13 cellular contexts compared by ENCODE assay signal in the genomic region with DNA sequence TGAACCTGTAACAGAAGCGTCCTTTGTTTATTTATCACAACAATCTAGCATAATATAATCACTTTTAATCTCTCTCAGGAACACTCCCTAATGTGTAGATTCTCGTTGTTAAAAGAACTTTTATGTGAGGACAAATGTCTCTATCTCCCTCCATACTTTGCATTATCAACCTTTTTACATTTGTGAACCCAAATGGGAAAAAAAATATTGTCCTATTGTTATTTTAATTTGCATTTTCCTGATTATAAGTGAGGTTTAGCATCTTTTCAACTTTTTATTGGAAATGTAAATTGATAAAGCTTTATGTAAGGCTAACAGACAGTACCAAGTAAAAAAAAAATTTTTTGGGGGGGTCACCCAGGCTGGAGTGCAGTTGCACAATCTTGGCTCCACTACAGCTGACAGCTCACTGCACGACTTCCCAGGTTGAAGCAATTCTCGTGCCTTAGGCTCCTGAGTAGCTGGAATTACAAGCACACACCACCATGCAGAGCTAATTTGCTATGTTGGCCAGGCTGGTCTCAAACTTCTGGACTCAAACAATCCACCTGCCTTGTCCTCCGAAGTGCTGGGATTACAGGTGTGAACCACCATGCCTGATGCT. TPM values are rescaled to one million over a fixed set of nuclear protein-coding genes. Genes with fewer than 3 reads are reported as not detected.
DNase-seq lines count a peak whose midpoint lies in the region; ATAC-seq, FAIRE-seq and TF ChIP-seq lines count a peak whose summit lies in the region.
"Had no signal": no experiment of that assay in that cellular context is flagged by ENCODE, and none has a peak within 500 bp of the region (broad histone marks: within the 10 kb centered on the region; RNA-seq: fewer than 3 reads in every experiment).

No MANE protein-coding gene starts in this region.

- POLR2A ChIA-PET in AG04449 (lab: Yijun Ruan, JAX): no interaction called here

- H3K4me1 Mint-ChIP-seq in endodermal cell: peaks cover 15% of the 10 kb centered on the region
- peaks cover 65% of the 10 kb centered on the region for H3K4me1 Mint-ChIP-seq in activated naive CD8-positive, alpha-beta T cell treated with anti-CD3 and anti-CD28 coated beads, Interleukin-2, amount 50 U/mL, for 24 hours

- H3K36me3 ChIP-seq in bronchial epithelial cell (ENCODE audit: control insufficient read depth, insufficient read depth, low read length): no peaks in the 10 kb centered on the region
- H3K36me3 ChIP-seq in endodermal cell (ENCODE audit: control insufficient read depth, insufficient read depth, low read length): no peaks in the 10 kb centered on the region

- 48 to 53% methylated on average over 5 of the region's 5 CpGs for WGBS in lower leg skin, 2 donors
- 92 to 100% methylated on average over 4 to 5 of the region's 5 CpGs for WGBS in endodermal cell (ENCODE audit: insufficient coverage in 1 of 2, insufficient read length in 1 of 2), 2 experiments

- H3K27me3 Mint-ChIP-seq in endodermal cell (ENCODE audit: insufficient read depth): no peaks in the 10 kb centered on the region
- H3K27me3 Mint-ChIP-seq in activated naive CD8-positive, alpha-beta T cell treated with anti-CD3 and anti-CD28 coated beads, Interleukin-2, amount 50 U/mL, for 24 hours: no peaks in the 10 kb centered on the region
- H3K27me3 Mint-ChIP-seq: naive B cell had no signal

- no peak overlapping the region for H3K27ac ChIP-seq in endodermal cell (ENCODE audit: low read depth, low read length)
- H3K27ac ChIP-seq: VCaP had no signal

- no peak for ATAC-seq in GM18498 (IDR thresholded peaks at IDR 0.05; ENCODE audit: unreplicated experiment)
- ATAC-seq in activated naive CD8-positive, alpha-beta T cell treated with anti-CD3 and anti-CD28 coated beads, Interleukin-2, amount 50 U/mL, for 24 hours: no peak

- no peak for FAIRE-seq in bronchial epithelial cell (lab: Jason Lieb, UNC)

- no peaks in the 10 kb centered on the region for H3K27me3 ChIP-seq in bronchial epithelial cell (ENCODE audit: control insufficient read depth, insufficient read depth, low read length)
- H3K27me3 ChIP-seq in endodermal cell (ENCODE audit: control insufficient read depth, insufficient read depth, low read length, poor library complexity, severe bottlenecking): no peaks in the 10 kb centered on the region

- H3K9ac ChIP-seq in endodermal cell (ENCODE audit: extremely low read depth, low read length, poor library complexity, severe bottlenecking): no peak overlapping the region

- H3K9me3 Mint-ChIP-seq in endodermal cell: peaks cover 3% of the 10 kb centered on the region
- no peaks in the 10 kb centered on the region for H3K9me3 Mint-ChIP-seq in activated naive CD8-positive, alpha-beta T cell treated with anti-CD3 and anti-CD28 coated beads, Interleukin-2, amount 50 U/mL, for 24 hours
- H3K9me3 Mint-ChIP-seq: naive B cell had no signal

- no peak overlapping the region for H3K27ac Mint-ChIP-seq in endodermal cell
- H3K27ac Mint-ChIP-seq in activated naive CD8-positive, alpha-beta T cell treated with anti-CD3 and anti-CD28 coated beads, Interleukin-2, amount 50 U/mL, for 24 hours: no peak overlapping the region

- peaks cover 7% of the 10 kb centered on the region for H3K9me3 ChIP-seq in endodermal cell (ENCODE audit: control insufficient read depth, low read length)

- intact Hi-C loops in lower leg skin (cut with DNase I; ENCODE audit: low total_unique reads): no loop called here

- CTCF ChIA-PET in AG04449 (lab: Yijun Ruan, JAX): interaction anchor here (0.7 to 4.2 kb wide), 19 partner anchors 7 to 290 kb away, joined by 3 to 26 read pairs (median 4); no protein-coding TSS in a partner anchor

- H3K4me3 Mint-ChIP-seq in endodermal cell: no peak overlapping the region
- H3K4me3 Mint-ChIP-seq in activated naive CD8-positive, alpha-beta T cell treated with anti-CD3 and anti-CD28 coated beads, Interleukin-2, amount 50 U/mL, for 24 hours: no peak overlapping the region

- H3K36me3 Mint-ChIP-seq in endodermal cell (ENCODE audit: low read depth): peaks cover 3% of the 10 kb centered on the region
- no peaks in the 10 kb centered on the region for H3K36me3 Mint-ChIP-seq in activated naive CD8-positive, alpha-beta T cell treated with anti-CD3 and anti-CD28 coated beads, Interleukin-2, amount 50 U/mL, for 24 hours (ENCODE audit: low read depth)
- H3K36me3 Mint-ChIP-seq: naive B cell had no signal

- DNase-seq in AG04449 (ENCODE audit: low read depth, low spot score) (peak; percentile 28), LHCN-M2 (ENCODE audit: low read depth) (peak; percentile 19), bronchial epithelial cell (ENCODE audit: low read depth) (peak; percentile 69), lower leg skin (ENCODE audit: low spot score in 2 of 2) (peak; percentile 34 to 85), endodermal cell (no peak), mesenteric fat pad (ENCODE audit: low spot score) (no peak)
- DNase-seq in activated naive CD8-positive, alpha-beta T cell treated with anti-CD3 and anti-CD28 coated beads, Interleukin-2, amount 50 U/mL, for 24 hours: no peak
- DNase-seq: MM.1S, naive B cell, NCI-H446 treated with DMSO at 0.1 percent for 48 hours had no signal

- TF ChIP-seq CTCF in AG04449 (IDR thresholded peaks at IDR 0.05; ENCODE audit: insufficient read depth, low read length, missing control alignments) (no peak), bronchial epithelial cell (IDR thresholded peaks at IDR 0.05; ENCODE audit: insufficient read depth, low read length, severe bottlenecking) (no peak), lower leg skin (IDR thresholded peaks at IDR 0.05) (no peak), endodermal cell (conservative IDR thresholded peaks at IDR 0.05) (no peak)

- H3K4me3 ChIP-seq in AG04449 (ENCODE audit: low read depth, low read length) (no peak overlapping the region), bronchial epithelial cell (ENCODE audit: low read depth, low read length) (no peak overlapping the region), lower leg skin (ENCODE audit: low read depth, poor library complexity, severe bottlenecking) (no peak overlapping the region), endodermal cell (ENCODE audit: low read length) (no peak overlapping the region)
- H3K4me3 ChIP-seq: smooth muscle cell had no signal

- H3K4me1 ChIP-seq in endodermal cell (ENCODE audit: control insufficient read depth, insufficient read depth, low read length): no peaks in the 10 kb centered on the region

- TF ChIP-seq POLR2A in lower leg skin (IDR thresholded peaks at IDR 0.05): no peak

RNA-seq across cellular contexts. Expression of a gene that starts 33.0 kb away (rescaled TPM):
- total RNA-seq in LHCN-M2 (2014; rRNA removed) (7.8 and 16.4 TPM in 2 replicates), bronchial epithelial cell (11.1 and 12.0 TPM in 2 replicates), lower leg skin (10 to 100 TPM in 3 of 4 donors, 1 to 10 TPM in 1; 7.4 to 16.4 (median 13.3) TPM), endodermal cell (1 to 10 TPM; 7.3 to 9.8 TPM), mesenteric fat pad (30.4 TPM)
- 2.5 TPM for polyA plus RNA-seq in LHCN-M2 (2012)
- 8.3 TPM for polyA plus RNA-seq in endodermal cell (2013, experiment 1 of 2)
- polyA plus RNA-seq in endodermal cell (2013, experiment 2 of 2): 7.9 TPM

RNA-seq across cellular contexts. Expression of a gene that starts 44.2 kb away (rescaled TPM):
- total RNA-seq in LHCN-M2 (2014; rRNA removed) (219 and 243 TPM in 2 replicates), bronchial epithelial cell (167 and 195 TPM in 2 replicates), lower leg skin (100 to 1,000 TPM; 451 to 676 (median 466) TPM), endodermal cell (100 to 1,000 TPM; 233 to 295 TPM), mesenteric fat pad (207 TPM)
- polyA plus RNA-seq in LHCN-M2 (2012): 193 TPM
- 249 TPM for polyA plus RNA-seq in endodermal cell (2013, experiment 1 of 2)
- polyA plus RNA-seq in endodermal cell (2013, experiment 2 of 2): 228 TPM

Comparison
In these comparisons a context has a peak if more than half of its experiments do, and no peak if none do; other contexts are left out.
1. DNase-seq: peak in AG04449 (single experiment), LHCN-M2 (single experiment), bronchial epithelial cell (single experiment) and lower leg skin (2 of 2); none in endodermal cell (single experiment), mesenteric fat pad (single experiment) and activated naive CD8-positive, alpha-beta T cell treated with anti-CD3 and anti-CD28 coated beads, Interleukin-2, amount 50 U/mL, for 24 hours (single experiment).